In the genomic region with DNA sequence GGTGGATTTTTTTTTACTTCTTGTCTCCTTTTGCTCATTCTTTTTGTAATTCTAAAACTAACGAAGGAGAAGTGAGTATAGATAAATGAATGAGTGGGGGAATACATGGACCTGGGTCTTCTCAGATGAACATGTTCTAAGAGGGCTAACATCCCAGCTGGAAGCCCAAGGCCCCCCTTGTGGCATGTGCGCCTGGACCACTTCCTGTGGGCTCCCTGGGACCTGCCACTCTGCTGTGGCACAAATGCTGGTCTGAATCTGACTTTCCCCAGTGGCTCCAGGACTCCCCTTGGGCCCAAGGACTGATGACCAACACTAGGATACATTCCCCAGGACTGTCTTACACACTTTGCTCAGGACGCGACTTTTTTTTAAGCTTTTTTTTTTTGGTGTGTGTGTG, we compare ENCODE assay signal across 10 cellular contexts. TPM values are rescaled to one million over a fixed set of nuclear protein-coding genes. Genes with fewer than 3 reads are reported as not detected.
"Had no signal": no experiment of that assay in that cellular context is flagged by ENCODE, and none has a peak within 500 bp of the region (broad histone marks: within the 10 kb centered on the region; RNA-seq: fewer than 3 reads in every experiment).

No MANE protein-coding gene starts in this region.

- H3K36me3 ChIP-seq: HAP-1 had no signal

- H3K27ac ChIP-seq: GM23248 had no signal

- H3K9me3 ChIP-seq: HAP-1 had no signal

- DNase-seq: GM23248, GOT3, H7, H9, HCEC 1CT, HFFc6 had no signal

- H3K4me3 ChIP-seq: GM23248, GM23338, HAP-1 had no signal

- ATAC-seq: GM23338, HCT116 had no signal

- H3K4me1 ChIP-seq: HAP-1 had no signal

RNA-seq across cellular contexts. Expression of gene ALX4, which starts 32.7 kb away (rescaled TPM):
- total RNA-seq: GM23248, GM23338, H1, H7, H9 had no signal
